Comparison of ENCODE assay signal across 1 cellular context in genomic region chr6:28880894-28881780, GRCh38.
TF ChIP-seq lines count a peak whose summit lies in the region.

No MANE protein-coding gene starts in this region.

TF ChIP-seq in HepG2, 621 proteins besides CTCF, POLR2A, EP300 and RAD21 (continued from another document and continues in another):
- TF ChIP-seq, protein P1, sequence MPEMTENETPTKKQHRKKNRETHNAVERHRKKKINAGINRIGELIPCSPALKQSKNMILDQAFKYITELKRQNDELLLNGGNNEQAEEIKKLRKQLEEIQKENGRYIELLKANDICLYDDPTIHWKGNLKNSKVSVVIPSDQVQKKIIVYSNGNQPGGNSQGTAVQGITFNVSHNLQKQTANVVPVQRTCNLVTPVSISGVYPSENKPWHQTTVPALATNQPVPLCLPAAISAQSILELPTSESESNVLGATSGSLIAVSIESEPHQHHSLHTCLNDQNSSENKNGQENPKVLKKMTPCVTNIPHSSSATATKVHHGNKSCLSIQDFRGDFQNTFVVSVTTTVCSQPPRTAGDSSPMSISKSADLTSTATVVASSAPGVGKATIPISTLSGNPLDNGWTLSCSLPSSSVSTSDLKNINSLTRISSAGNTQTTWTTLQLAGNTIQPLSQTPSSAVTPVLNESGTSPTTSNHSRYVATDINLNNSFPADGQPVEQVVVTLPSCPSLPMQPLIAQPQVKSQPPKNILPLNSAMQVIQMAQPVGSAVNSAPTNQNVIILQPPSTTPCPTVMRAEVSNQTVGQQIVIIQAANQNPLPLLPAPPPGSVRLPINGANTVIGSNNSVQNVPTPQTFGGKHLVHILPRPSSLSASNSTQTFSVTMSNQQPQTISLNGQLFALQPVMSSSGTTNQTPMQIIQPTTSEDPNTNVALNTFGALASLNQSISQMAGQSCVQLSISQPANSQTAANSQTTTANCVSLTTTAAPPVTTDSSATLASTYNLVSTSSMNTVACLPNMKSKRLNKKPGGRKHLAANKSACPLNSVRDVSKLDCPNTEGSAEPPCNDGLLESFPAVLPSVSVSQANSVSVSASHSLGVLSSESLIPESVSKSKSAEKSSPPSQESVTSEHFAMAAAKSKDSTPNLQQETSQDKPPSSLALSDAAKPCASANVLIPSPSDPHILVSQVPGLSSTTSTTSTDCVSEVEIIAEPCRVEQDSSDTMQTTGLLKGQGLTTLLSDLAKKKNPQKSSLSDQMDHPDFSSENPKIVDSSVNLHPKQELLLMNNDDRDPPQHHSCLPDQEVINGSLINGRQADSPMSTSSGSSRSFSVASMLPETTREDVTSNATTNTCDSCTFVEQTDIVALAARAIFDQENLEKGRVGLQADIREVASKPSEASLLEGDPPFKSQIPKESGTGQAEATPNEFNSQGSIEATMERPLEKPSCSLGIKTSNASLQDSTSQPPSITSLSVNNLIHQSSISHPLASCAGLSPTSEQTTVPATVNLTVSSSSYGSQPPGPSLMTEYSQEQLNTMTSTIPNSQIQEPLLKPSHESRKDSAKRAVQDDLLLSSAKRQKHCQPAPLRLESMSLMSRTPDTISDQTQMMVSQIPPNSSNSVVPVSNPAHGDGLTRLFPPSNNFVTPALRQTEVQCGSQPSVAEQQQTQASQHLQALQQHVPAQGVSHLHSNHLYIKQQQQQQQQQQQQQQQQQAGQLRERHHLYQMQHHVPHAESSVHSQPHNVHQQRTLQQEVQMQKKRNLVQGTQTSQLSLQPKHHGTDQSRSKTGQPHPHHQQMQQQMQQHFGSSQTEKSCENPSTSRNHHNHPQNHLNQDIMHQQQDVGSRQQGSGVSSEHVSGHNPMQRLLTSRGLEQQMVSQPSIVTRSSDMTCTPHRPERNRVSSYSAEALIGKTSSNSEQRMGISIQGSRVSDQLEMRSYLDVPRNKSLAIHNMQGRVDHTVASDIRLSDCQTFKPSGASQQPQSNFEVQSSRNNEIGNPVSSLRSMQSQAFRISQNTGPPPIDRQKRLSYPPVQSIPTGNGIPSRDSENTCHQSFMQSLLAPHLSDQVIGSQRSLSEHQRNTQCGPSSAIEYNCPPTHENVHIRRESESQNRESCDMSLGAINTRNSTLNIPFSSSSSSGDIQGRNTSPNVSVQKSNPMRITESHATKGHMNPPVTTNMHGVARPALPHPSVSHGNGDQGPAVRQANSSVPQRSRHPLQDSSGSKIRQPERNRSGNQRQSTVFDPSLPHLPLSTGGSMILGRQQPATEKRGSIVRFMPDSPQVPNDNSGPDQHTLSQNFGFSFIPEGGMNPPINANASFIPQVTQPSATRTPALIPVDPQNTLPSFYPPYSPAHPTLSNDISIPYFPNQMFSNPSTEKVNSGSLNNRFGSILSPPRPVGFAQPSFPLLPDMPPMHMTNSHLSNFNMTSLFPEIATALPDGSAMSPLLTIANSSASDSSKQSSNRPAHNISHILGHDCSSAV (CRISPR knock-in tag; IDR thresholded peaks at IDR 0.05; ENCODE audit: borderline replicate concordance), result no peak
- no peak for TF ChIP-seq MTA3 (CRISPR knock-in tag; IDR thresholded peaks at IDR 0.05)
- no peak; the same call in 1 of the 2 replicates for TF ChIP-seq SIX1 (CRISPR knock-in tag; IDR thresholded peaks at IDR 0.05; ENCODE audit: borderline replicate concordance)
- no peak for TF ChIP-seq ZBTB44 (CRISPR knock-in tag; IDR thresholded peaks at IDR 0.05)
- TF ChIP-seq ZNF143 (CRISPR knock-in tag; IDR thresholded peaks at IDR 0.05), result no peak
- no peak; the same call in 1 of the 2 replicates for TF ChIP-seq FOXJ3 (CRISPR knock-in tag; IDR thresholded peaks at IDR 0.05; ENCODE audit: borderline replicate concordance)
- no peak for TF ChIP-seq MZF1 (CRISPR knock-in tag; IDR thresholded peaks at IDR 0.05; ENCODE audit: borderline replicate concordance)
- peak; percentile 62; the same call in 1 of the 2 replicates for TF ChIP-seq NFKBIZ (CRISPR knock-in tag; IDR thresholded peaks at IDR 0.05)
- no peak for TF ChIP-seq NFE2L1 (CRISPR knock-in tag; IDR thresholded peaks at IDR 0.05; ENCODE audit: borderline replicate concordance)
- no peak for TF ChIP-seq ZNF33A (CRISPR knock-in tag; IDR thresholded peaks at IDR 0.05; ENCODE audit: borderline replicate concordance)
- TF ChIP-seq ZNF180 (CRISPR knock-in tag; IDR thresholded peaks at IDR 0.05; ENCODE audit: borderline replicate concordance, low read depth), result no peak
- TF ChIP-seq, protein P2, sequence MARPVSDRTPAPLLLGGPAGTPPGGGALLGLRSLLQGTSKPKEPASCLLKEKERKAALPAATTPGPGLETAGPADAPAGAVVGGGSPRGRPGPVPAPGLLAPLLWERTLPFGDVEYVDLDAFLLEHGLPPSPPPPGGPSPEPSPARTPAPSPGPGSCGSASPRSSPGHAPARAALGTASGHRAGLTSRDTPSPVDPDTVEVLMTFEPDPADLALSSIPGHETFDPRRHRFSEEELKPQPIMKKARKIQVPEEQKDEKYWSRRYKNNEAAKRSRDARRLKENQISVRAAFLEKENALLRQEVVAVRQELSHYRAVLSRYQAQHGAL (CRISPR knock-in tag; IDR thresholded peaks at IDR 0.05; ENCODE audit: not compliant biosample characterization), result no peak
- TF ChIP-seq MIER3 (CRISPR knock-in tag; IDR thresholded peaks at IDR 0.05; ENCODE audit: borderline replicate concordance), result peak; percentile 85; the same call in 1 of the 2 replicates
- no peak for TF ChIP-seq ZNF292 (CRISPR knock-in tag; IDR thresholded peaks at IDR 0.05; ENCODE audit: borderline replicate concordance, low read depth)
- peak; percentile 71; the same call in 1 of the 2 replicates for TF ChIP-seq MAX (IDR thresholded peaks at IDR 0.05)
- TF ChIP-seq, protein P3, sequence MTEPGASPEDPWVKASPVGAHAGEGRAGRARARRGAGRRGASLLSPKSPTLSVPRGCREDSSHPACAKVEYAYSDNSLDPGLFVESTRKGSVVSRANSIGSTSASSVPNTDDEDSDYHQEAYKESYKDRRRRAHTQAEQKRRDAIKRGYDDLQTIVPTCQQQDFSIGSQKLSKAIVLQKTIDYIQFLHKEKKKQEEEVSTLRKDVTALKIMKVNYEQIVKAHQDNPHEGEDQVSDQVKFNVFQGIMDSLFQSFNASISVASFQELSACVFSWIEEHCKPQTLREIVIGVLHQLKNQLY (CRISPR knock-in tag; IDR thresholded peaks at IDR 0.05), result no peak
- no peak for TF ChIP-seq PRMT3 (CRISPR knock-in tag; IDR thresholded peaks at IDR 0.05; ENCODE audit: borderline replicate concordance, low read depth)
- TF ChIP-seq HMG20B (CRISPR knock-in tag; conservative IDR thresholded peaks at IDR 0.05), result peak; percentile 60; the same call in 1 of the 2 replicates
- no peak for TF ChIP-seq HNF4A (CRISPR knock-in tag; IDR thresholded peaks at IDR 0.05)
- TF ChIP-seq YY1 (IDR thresholded peaks at IDR 0.05; ENCODE audit: insufficient read depth, insufficient replicate concordance, low read depth, low read length), result peak; percentile 47
- TF ChIP-seq ZNF451 (CRISPR knock-in tag; IDR thresholded peaks at IDR 0.05), result peak; percentile 55; the same call in 1 of the 2 replicates
- TF ChIP-seq LCORL (IDR thresholded peaks at IDR 0.05), result no peak
- peak; percentile 54 for TF ChIP-seq LCORL (CRISPR knock-in tag; IDR thresholded peaks at IDR 0.05)
- TF ChIP-seq, protein P4, sequence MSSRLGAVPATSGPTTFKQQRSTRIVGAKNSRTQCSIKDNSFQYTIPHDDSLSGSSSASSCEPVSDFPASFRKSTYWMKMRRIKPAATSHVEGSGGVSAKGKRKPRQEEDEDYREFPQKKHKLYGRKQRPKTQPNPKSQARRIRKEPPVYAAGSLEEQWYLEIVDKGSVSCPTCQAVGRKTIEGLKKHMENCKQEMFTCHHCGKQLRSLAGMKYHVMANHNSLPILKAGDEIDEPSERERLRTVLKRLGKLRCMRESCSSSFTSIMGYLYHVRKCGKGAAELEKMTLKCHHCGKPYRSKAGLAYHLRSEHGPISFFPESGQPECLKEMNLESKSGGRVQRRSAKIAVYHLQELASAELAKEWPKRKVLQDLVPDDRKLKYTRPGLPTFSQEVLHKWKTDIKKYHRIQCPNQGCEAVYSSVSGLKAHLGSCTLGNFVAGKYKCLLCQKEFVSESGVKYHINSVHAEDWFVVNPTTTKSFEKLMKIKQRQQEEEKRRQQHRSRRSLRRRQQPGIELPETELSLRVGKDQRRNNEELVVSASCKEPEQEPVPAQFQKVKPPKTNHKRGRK (CRISPR knock-in tag; IDR thresholded peaks at IDR 0.05), result no peak
- no peak for TF ChIP-seq RBFOX2 (IDR thresholded peaks at IDR 0.05; ENCODE audit: low read depth, low read length)
- no peak for TF ChIP-seq ZNF510 (CRISPR knock-in tag; IDR thresholded peaks at IDR 0.05; ENCODE audit: low read depth)
- no peak for TF ChIP-seq GLMP (CRISPR knock-in tag; IDR thresholded peaks at IDR 0.05; ENCODE audit: borderline replicate concordance)
- TF ChIP-seq, protein P5, sequence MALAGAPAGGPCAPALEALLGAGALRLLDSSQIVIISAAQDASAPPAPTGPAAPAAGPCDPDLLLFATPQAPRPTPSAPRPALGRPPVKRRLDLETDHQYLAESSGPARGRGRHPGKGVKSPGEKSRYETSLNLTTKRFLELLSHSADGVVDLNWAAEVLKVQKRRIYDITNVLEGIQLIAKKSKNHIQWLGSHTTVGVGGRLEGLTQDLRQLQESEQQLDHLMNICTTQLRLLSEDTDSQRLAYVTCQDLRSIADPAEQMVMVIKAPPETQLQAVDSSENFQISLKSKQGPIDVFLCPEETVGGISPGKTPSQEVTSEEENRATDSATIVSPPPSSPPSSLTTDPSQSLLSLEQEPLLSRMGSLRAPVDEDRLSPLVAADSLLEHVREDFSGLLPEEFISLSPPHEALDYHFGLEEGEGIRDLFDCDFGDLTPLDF (CRISPR knock-in tag; IDR thresholded peaks at IDR 0.05), result no peak
- TF ChIP-seq KDM4B (CRISPR knock-in tag; IDR thresholded peaks at IDR 0.05), result 0 out of 2 replicates have a peak, but pooled peaks have one; percentile 63
- TF ChIP-seq ZNF350 (CRISPR knock-in tag; IDR thresholded peaks at IDR 0.05; ENCODE audit: borderline replicate concordance, low read depth), result peak; percentile 54; the same call in 1 of the 2 replicates
- no peak for TF ChIP-seq SUZ12 (IDR thresholded peaks at IDR 0.05; ENCODE audit: low read depth, low read length)
- no peak for TF ChIP-seq ZBTB2 (CRISPR knock-in tag; IDR thresholded peaks at IDR 0.05; ENCODE audit: low read depth)
- no peak for TF ChIP-seq IRX3 (CRISPR knock-in tag; IDR thresholded peaks at IDR 0.05; ENCODE audit: borderline replicate concordance, low read depth)
- no peak for TF ChIP-seq RORA (CRISPR knock-in tag; IDR thresholded peaks at IDR 0.05)
- TF ChIP-seq SNRNP70 (IDR thresholded peaks at IDR 0.05; ENCODE audit: low read depth, low read length), result no peak
- TF ChIP-seq ZNF235 (CRISPR knock-in tag; IDR thresholded peaks at IDR 0.05; ENCODE audit: borderline replicate concordance), result no peak
- no peak for TF ChIP-seq ZNF615 (CRISPR knock-in tag; IDR thresholded peaks at IDR 0.05; ENCODE audit: borderline replicate concordance)
- TF ChIP-seq, protein P6, sequence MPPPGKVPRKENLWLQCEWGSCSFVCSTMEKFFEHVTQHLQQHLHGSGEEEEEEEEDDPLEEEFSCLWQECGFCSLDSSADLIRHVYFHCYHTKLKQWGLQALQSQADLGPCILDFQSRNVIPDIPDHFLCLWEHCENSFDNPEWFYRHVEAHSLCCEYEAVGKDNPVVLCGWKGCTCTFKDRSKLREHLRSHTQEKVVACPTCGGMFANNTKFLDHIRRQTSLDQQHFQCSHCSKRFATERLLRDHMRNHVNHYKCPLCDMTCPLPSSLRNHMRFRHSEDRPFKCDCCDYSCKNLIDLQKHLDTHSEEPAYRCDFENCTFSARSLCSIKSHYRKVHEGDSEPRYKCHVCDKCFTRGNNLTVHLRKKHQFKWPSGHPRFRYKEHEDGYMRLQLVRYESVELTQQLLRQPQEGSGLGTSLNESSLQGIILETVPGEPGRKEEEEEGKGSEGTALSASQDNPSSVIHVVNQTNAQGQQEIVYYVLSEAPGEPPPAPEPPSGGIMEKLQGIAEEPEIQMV (CRISPR knock-in tag; IDR thresholded peaks at IDR 0.05; ENCODE audit: low read depth), result no peak
- no peak for TF ChIP-seq JDP2 (CRISPR knock-in tag; IDR thresholded peaks at IDR 0.05; ENCODE audit: borderline replicate concordance)
- TF ChIP-seq ZSCAN9 (CRISPR knock-in tag; IDR thresholded peaks at IDR 0.05; ENCODE audit: borderline replicate concordance), result peak; percentile 93
- TF ChIP-seq HCFC1 (IDR thresholded peaks at IDR 0.05; ENCODE audit: low read depth, low read length), result no peak
- TF ChIP-seq CC2D1A (CRISPR knock-in tag; IDR thresholded peaks at IDR 0.05), result no peak
- no peak for TF ChIP-seq ZNF567 (CRISPR knock-in tag; IDR thresholded peaks at IDR 0.05; ENCODE audit: borderline replicate concordance)
- no peak for TF ChIP-seq ZNF883 (CRISPR knock-in tag; IDR thresholded peaks at IDR 0.05; ENCODE audit: not compliant biosample characterization)
- TF ChIP-seq ZNF530 (CRISPR knock-in tag; IDR thresholded peaks at IDR 0.05; ENCODE audit: low read depth), result no peak
- TF ChIP-seq MAFG (CRISPR knock-in tag; IDR thresholded peaks at IDR 0.05), result peak; percentile 19; the same call in 1 of the 2 replicates
- peak; percentile 90; the same call in 1 of the 2 replicates for TF ChIP-seq CHD4 (IDR thresholded peaks at IDR 0.05; ENCODE audit: borderline replicate concordance, low read length)
- TF ChIP-seq KMT2A (CRISPR knock-in tag; IDR thresholded peaks at IDR 0.05), result peak; percentile 56; the same call in 1 of the 2 replicates
